In the genomic region with DNA sequence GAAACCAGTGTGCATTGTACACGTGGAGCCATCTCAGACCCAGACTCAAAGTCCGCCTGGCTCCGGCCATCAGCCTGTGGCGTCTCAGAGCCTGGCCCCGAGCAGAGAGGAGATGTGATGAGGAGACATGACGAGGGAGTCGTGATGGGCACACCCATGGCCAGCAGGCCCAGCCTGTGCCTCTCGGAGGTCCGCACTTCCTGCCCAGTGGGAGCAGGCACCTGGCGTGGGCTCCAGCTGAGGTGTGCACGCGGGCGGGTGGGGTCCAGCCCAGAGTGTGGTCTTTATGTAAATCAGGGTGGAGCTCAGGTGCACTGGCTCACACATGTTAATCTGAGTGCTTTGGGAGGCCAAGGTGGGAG, we compare ENCODE assay signal across 1 cellular context.
A peak's percentile ranks its signal among the peaks of the same experiment; 100 is the strongest.
TF ChIP-seq lines count a peak whose summit lies in the region.

No MANE protein-coding gene starts in this region.

TF ChIP-seq in HepG2, 621 proteins besides CTCF, POLR2A, EP300 and RAD21:
- TF ChIP-seq ZZZ3 (CRISPR knock-in tag; IDR thresholded peaks at IDR 0.05; ENCODE audit: borderline replicate concordance), result no peak
- no peak for TF ChIP-seq NR2F6 (IDR thresholded peaks at IDR 0.05)
- no peak for TF ChIP-seq NR2F6 (CRISPR knock-in tag; IDR thresholded peaks at IDR 0.05)
- 0 out of 2 replicates have a peak, but pooled peaks have one; percentile 21 for TF ChIP-seq HNF4A (CRISPR knock-in tag; IDR thresholded peaks at IDR 0.05)
- TF ChIP-seq, protein P1, sequence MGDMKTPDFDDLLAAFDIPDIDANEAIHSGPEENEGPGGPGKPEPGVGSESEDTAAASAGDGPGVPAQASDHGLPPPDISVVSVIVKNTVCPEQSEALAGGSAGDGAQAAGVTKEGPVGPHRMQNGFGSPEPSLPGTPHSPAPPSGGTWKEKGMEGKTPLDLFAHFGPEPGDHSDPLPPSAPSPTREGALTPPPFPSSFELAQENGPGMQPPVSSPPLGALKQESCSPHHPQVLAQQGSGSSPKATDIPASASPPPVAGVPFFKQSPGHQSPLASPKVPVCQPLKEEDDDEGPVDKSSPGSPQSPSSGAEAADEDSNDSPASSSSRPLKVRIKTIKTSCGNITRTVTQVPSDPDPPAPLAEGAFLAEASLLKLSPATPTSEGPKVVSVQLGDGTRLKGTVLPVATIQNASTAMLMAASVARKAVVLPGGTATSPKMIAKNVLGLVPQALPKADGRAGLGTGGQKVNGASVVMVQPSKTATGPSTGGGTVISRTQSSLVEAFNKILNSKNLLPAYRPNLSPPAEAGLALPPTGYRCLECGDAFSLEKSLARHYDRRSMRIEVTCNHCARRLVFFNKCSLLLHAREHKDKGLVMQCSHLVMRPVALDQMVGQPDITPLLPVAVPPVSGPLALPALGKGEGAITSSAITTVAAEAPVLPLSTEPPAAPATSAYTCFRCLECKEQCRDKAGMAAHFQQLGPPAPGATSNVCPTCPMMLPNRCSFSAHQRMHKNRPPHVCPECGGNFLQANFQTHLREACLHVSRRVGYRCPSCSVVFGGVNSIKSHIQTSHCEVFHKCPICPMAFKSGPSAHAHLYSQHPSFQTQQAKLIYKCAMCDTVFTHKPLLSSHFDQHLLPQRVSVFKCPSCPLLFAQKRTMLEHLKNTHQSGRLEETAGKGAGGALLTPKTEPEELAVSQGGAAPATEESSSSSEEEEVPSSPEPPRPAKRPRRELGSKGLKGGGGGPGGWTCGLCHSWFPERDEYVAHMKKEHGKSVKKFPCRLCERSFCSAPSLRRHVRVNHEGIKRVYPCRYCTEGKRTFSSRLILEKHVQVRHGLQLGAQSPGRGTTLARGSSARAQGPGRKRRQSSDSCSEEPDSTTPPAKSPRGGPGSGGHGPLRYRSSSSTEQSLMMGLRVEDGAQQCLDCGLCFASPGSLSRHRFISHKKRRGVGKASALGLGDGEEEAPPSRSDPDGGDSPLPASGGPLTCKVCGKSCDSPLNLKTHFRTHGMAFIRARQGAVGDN (CRISPR knock-in tag; IDR thresholded peaks at IDR 0.05), result peak; percentile 22; the same call in 1 of the 2 replicates
